In the genomic region with DNA sequence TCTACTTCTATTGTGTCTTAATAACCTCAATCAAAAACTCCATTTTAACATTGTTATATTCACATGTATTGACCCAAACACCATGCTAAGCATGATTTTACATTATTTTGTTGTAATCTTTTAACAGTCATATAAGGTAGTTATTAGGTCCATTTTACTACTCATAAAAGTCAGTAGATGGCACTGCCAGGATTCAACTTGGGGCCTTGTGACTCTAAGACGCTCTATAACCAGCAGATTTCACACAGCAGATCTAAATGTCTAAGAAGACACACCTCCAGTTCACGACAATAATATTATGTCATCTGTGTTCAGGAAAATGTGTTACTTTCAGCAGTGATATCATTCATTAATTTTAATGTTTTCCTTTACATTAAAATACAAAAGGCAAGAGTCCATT, we compare ENCODE assay signal across 2 cellular contexts.
TF ChIP-seq lines count a peak whose summit lies in the region.

No MANE protein-coding gene starts in this region.

TF ChIP-seq in HCT116, 20 proteins besides CTCF, POLR2A, EP300 and RAD21 (continued from another document):
- TF ChIP-seq SP1 (IDR thresholded peaks at IDR 0.05; ENCODE audit: low read depth), result no peak
- TF ChIP-seq CEBPB (IDR thresholded peaks at IDR 0.05; ENCODE audit: low read depth), result no peak
- TF ChIP-seq JUND (IDR thresholded peaks at IDR 0.05), result no peak
- no peak for TF ChIP-seq SRF (IDR thresholded peaks at IDR 0.05; ENCODE audit: low read depth)
- TF ChIP-seq FOSL1 (IDR thresholded peaks at IDR 0.05; ENCODE audit: low read depth), result no peak
- TF ChIP-seq, protein P1, sequence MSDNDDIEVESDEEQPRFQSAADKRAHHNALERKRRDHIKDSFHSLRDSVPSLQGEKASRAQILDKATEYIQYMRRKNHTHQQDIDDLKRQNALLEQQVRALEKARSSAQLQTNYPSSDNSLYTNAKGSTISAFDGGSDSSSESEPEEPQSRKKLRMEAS (IDR thresholded peaks at IDR 0.05), result no peak
- TF ChIP-seq EGR1 (IDR thresholded peaks at IDR 0.05; ENCODE audit: low read depth), result no peak
- TF ChIP-seq, protein P2, sequence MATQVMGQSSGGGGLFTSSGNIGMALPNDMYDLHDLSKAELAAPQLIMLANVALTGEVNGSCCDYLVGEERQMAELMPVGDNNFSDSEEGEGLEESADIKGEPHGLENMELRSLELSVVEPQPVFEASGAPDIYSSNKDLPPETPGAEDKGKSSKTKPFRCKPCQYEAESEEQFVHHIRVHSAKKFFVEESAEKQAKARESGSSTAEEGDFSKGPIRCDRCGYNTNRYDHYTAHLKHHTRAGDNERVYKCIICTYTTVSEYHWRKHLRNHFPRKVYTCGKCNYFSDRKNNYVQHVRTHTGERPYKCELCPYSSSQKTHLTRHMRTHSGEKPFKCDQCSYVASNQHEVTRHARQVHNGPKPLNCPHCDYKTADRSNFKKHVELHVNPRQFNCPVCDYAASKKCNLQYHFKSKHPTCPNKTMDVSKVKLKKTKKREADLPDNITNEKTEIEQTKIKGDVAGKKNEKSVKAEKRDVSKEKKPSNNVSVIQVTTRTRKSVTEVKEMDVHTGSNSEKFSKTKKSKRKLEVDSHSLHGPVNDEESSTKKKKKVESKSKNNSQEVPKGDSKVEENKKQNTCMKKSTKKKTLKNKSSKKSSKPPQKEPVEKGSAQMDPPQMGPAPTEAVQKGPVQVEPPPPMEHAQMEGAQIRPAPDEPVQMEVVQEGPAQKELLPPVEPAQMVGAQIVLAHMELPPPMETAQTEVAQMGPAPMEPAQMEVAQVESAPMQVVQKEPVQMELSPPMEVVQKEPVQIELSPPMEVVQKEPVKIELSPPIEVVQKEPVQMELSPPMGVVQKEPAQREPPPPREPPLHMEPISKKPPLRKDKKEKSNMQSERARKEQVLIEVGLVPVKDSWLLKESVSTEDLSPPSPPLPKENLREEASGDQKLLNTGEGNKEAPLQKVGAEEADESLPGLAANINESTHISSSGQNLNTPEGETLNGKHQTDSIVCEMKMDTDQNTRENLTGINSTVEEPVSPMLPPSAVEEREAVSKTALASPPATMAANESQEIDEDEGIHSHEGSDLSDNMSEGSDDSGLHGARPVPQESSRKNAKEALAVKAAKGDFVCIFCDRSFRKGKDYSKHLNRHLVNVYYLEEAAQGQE (IDR thresholded peaks at IDR 0.05; ENCODE audit: low read depth), result no peak
- TF ChIP-seq, protein P3, sequence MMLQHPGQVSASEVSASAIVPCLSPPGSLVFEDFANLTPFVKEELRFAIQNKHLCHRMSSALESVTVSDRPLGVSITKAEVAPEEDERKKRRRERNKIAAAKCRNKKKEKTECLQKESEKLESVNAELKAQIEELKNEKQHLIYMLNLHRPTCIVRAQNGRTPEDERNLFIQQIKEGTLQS (IDR thresholded peaks at IDR 0.05), result no peak
- TF ChIP-seq CBX3 (IDR thresholded peaks at IDR 0.05; ENCODE audit: low read depth), result no peak
- TF ChIP-seq, protein P4, sequence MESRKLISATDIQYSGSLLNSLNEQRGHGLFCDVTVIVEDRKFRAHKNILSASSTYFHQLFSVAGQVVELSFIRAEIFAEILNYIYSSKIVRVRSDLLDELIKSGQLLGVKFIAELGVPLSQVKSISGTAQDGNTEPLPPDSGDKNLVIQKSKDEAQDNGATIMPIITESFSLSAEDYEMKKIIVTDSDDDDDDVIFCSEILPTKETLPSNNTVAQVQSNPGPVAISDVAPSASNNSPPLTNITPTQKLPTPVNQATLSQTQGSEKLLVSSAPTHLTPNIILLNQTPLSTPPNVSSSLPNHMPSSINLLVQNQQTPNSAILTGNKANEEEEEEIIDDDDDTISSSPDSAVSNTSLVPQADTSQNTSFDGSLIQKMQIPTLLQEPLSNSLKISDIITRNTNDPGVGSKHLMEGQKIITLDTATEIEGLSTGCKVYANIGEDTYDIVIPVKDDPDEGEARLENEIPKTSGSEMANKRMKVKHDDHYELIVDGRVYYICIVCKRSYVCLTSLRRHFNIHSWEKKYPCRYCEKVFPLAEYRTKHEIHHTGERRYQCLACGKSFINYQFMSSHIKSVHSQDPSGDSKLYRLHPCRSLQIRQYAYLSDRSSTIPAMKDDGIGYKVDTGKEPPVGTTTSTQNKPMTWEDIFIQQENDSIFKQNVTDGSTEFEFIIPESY (IDR thresholded peaks at IDR 0.05; ENCODE audit: extremely low read depth, insufficient replicate concordance, low read length), result no peak
- TF ChIP-seq ELF1 (IDR thresholded peaks at IDR 0.05; ENCODE audit: borderline replicate concordance, low read depth), result no peak
- no peak for TF ChIP-seq YY1 (IDR thresholded peaks at IDR 0.05; ENCODE audit: extremely low read depth, insufficient replicate concordance, low read depth, low read length)
- no peak for TF ChIP-seq ZNF274 (IDR thresholded peaks at IDR 0.05; ENCODE audit: low read depth, low read length)
- TF ChIP-seq TCF7L2 (IDR thresholded peaks at IDR 0.05; ENCODE audit: borderline replicate concordance, extremely low read depth, insufficient read depth, insufficient read length), result no peak
- TF ChIP-seq POLR2AphosphoS5 (IDR thresholded peaks at IDR 0.05; ENCODE audit: low read depth, low read length), result no peak
- no peak for TF ChIP-seq EZH2phosphoT487 (IDR thresholded peaks at IDR 0.05; ENCODE audit: borderline replicate concordance)
- TF ChIP-seq ZFX (IDR thresholded peaks at IDR 0.05), result no peak
- TF ChIP-seq SIN3A (IDR thresholded peaks at IDR 0.05; ENCODE audit: low read depth), result no peak

TF ChIP-seq in SK-N-SH treated with all-trans-retinoic acid at 6 μM for 48 hours, 23 proteins besides CTCF, POLR2A, EP300 and RAD21:
- TF ChIP-seq, protein P5, sequence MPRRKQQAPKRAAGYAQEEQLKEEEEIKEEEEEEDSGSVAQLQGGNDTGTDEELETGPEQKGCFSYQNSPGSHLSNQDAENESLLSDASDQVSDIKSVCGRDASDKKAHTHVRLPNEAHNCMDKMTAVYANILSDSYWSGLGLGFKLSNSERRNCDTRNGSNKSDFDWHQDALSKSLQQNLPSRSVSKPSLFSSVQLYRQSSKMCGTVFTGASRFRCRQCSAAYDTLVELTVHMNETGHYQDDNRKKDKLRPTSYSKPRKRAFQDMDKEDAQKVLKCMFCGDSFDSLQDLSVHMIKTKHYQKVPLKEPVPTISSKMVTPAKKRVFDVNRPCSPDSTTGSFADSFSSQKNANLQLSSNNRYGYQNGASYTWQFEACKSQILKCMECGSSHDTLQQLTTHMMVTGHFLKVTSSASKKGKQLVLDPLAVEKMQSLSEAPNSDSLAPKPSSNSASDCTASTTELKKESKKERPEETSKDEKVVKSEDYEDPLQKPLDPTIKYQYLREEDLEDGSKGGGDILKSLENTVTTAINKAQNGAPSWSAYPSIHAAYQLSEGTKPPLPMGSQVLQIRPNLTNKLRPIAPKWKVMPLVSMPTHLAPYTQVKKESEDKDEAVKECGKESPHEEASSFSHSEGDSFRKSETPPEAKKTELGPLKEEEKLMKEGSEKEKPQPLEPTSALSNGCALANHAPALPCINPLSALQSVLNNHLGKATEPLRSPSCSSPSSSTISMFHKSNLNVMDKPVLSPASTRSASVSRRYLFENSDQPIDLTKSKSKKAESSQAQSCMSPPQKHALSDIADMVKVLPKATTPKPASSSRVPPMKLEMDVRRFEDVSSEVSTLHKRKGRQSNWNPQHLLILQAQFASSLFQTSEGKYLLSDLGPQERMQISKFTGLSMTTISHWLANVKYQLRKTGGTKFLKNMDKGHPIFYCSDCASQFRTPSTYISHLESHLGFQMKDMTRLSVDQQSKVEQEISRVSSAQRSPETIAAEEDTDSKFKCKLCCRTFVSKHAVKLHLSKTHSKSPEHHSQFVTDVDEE (CRISPR knock-in tag; IDR thresholded peaks at IDR 0.05), result no peak
- TF ChIP-seq CSDC2 (CRISPR knock-in tag; IDR thresholded peaks at IDR 0.05), result no peak
- TF ChIP-seq GLIS3 (CRISPR knock-in tag; IDR thresholded peaks at IDR 0.05), result no peak
- TF ChIP-seq ZFP3 (CRISPR knock-in tag; IDR thresholded peaks at IDR 0.05), result no peak
- TF ChIP-seq SNAI2 (CRISPR knock-in tag; IDR thresholded peaks at IDR 0.05), result no peak
- TF ChIP-seq BACH2 (CRISPR knock-in tag; IDR thresholded peaks at IDR 0.05; ENCODE audit: borderline replicate concordance), result no peak
- no peak for TF ChIP-seq TOX (CRISPR knock-in tag; IDR thresholded peaks at IDR 0.05; ENCODE audit: borderline replicate concordance)
- no peak for TF ChIP-seq ZNF8 (CRISPR knock-in tag; IDR thresholded peaks at IDR 0.05)
- TF ChIP-seq ISL1 (CRISPR knock-in tag; IDR thresholded peaks at IDR 0.05), result no peak
- no peak for TF ChIP-seq OSR1 (CRISPR knock-in tag; IDR thresholded peaks at IDR 0.05)
- TF ChIP-seq ZFP30 (CRISPR knock-in tag; IDR thresholded peaks at IDR 0.05), result no peak
- TF ChIP-seq ZNF70 (CRISPR knock-in tag; IDR thresholded peaks at IDR 0.05), result no peak
- no peak for TF ChIP-seq ARNTL (CRISPR knock-in tag; IDR thresholded peaks at IDR 0.05; ENCODE audit: borderline replicate concordance, low read depth)
